8 cellular contexts compared by ENCODE assay signal in genomic region chr16:88456356-88457292, GRCh38.
DNase-seq lines count a peak whose midpoint lies in the region; ATAC-seq lines count a peak whose summit lies in the region.

No MANE protein-coding gene starts in this region.

- H3K9me3 ChIP-seq in BLaER1 treated with 17β-estradiol and CSF1 and Interleukin-3, amounts not matched to agents 10 nM and 100 nM (replicated peaks in 1 of 11): no peaks in the 10 kb centered on the region
- no peaks in the 10 kb centered on the region for H3K9me3 ChIP-seq in mucosa of rectum (ENCODE audit: control insufficient read depth in 2 of 2, low read length in 2 of 2)

- peak overlapping the region; percentile 90 to 100 (median 99) for H3K4me2 ChIP-seq in BLaER1 treated with 17β-estradiol and CSF1 and Interleukin-3, amounts not matched to agents 10 nM and 100 nM

- peaks cover 5 to 73% (median 55%) of the 10 kb centered on the region in 11 experiments; a peak in 20 of 22 replicates for H4K20me1 ChIP-seq in BLaER1 treated with 17β-estradiol and CSF1 and Interleukin-3, amounts not matched to agents 10 nM and 100 nM

- H3K9ac ChIP-seq in BLaER1 treated with 17β-estradiol and CSF1 and Interleukin-3, amounts not matched to agents 10 nM and 100 nM: peak overlapping the region; percentile 74 to 91 (median 83); a peak in 21 of 22 replicates
- H3K9ac ChIP-seq in mucosa of rectum (ENCODE audit: low read depth in 1 of 2, low read length in 2 of 2): peak overlapping the region in 1 of 2 donors; percentile 41

- H3K4me1 Mint-ChIP-seq in activated naive CD4-positive, alpha-beta T cell treated with anti-CD3 and anti-CD28 coated beads, Interleukin-2, amount 10 ng/mL, durations not matched to agents 7 days and 5 days: peaks cover 42% of the 10 kb centered on the region

- peak; percentile 80 for DNase-seq in NCI-H69 (lab: John Stamatoyannopoulos, UW)
- DNase-seq in activated naive CD4-positive, alpha-beta T cell treated with anti-CD3 and anti-CD28 coated beads, Interleukin-2, amount 10 ng/mL, durations not matched to agents 7 days and 5 days: no peak
- peak; percentile 78 for DNase-seq in stimulated activated naive CD4-positive, alpha-beta T cell treated with Interleukin-2 at 50 U/mL for 16 hours (lab: John Stamatoyannopoulos, UW)

- peaks cover 0 to 5% (median 0%) of the 10 kb centered on the region in 11 experiments; a peak in 1 of 22 replicates for H3K36me3 ChIP-seq in BLaER1 treated with 17β-estradiol and CSF1 and Interleukin-3, amounts not matched to agents 10 nM and 100 nM
- H3K36me3 ChIP-seq in mucosa of rectum (ENCODE audit: control insufficient read depth in 2 of 2, insufficient read depth in 2 of 2, low read length in 2 of 2): no peaks in the 10 kb centered on the region

- H3K4me1 ChIP-seq in BLaER1 treated with 17β-estradiol and CSF1 and Interleukin-3, amounts not matched to agents 10 nM and 100 nM: peaks cover 57 to 82% (median 76%) of the 10 kb centered on the region in 10 experiments
- peaks cover 21 to 30% of the 10 kb centered on the region in 2 donors for H3K4me1 ChIP-seq in mucosa of rectum (ENCODE audit: control insufficient read depth in 2 of 2, insufficient read depth in 2 of 2, low read length in 2 of 2)

- CTCF ChIA-PET in activated naive CD4-positive, alpha-beta T cell treated with anti-CD3 and anti-CD28 coated beads, Interleukin-2, amount 10 ng/mL, durations not matched to agents 7 days and 5 days (lab: Charles Lee): interaction anchor here (0.6 to 1.1 kb wide), 2 partner anchors 10 to 104 kb away, joined by 3 to 4 read pairs; no protein-coding TSS in a partner anchor

- no peaks in the 10 kb centered on the region for H3K9me3 Mint-ChIP-seq in activated naive CD4-positive, alpha-beta T cell treated with anti-CD3 and anti-CD28 coated beads, Interleukin-2, amount 10 ng/mL, durations not matched to agents 7 days and 5 days

- H3K27me3 Mint-ChIP-seq in activated naive CD4-positive, alpha-beta T cell treated with anti-CD3 and anti-CD28 coated beads, Interleukin-2, amount 10 ng/mL, durations not matched to agents 7 days and 5 days: peaks cover 21% of the 10 kb centered on the region

- no peaks in the 10 kb centered on the region for H3K36me3 Mint-ChIP-seq in activated naive CD4-positive, alpha-beta T cell treated with anti-CD3 and anti-CD28 coated beads, Interleukin-2, amount 10 ng/mL, durations not matched to agents 7 days and 5 days

- H3K27ac ChIP-seq in BLaER1 treated with 17β-estradiol and CSF1 and Interleukin-3, amounts not matched to agents 10 nM and 100 nM: peak overlapping the region in 7 of 11 experiments; percentile 66 to 82 (median 79); a peak in 12 of 22 replicates
- H3K27ac ChIP-seq in mucosa of rectum (ENCODE audit: low read depth in 2 of 2, low read length in 2 of 2): peak overlapping the region in 1 of 2 donors; percentile 80

- peaks cover 0 to 8% (median 0%) of the 10 kb centered on the region in 11 experiments; a peak in 6 of 22 replicates for H3K27me3 ChIP-seq in BLaER1 treated with 17β-estradiol and CSF1 and Interleukin-3, amounts not matched to agents 10 nM and 100 nM
- no peaks in the 10 kb centered on the region for H3K27me3 ChIP-seq in mucosa of rectum (ENCODE audit: control insufficient read depth in 2 of 2, insufficient read depth in 2 of 2, low read length in 2 of 2)

- peak overlapping the region; percentile 72 for H3K4me3 Mint-ChIP-seq in activated naive CD4-positive, alpha-beta T cell treated with anti-CD3 and anti-CD28 coated beads, Interleukin-2, amount 10 ng/mL, durations not matched to agents 7 days and 5 days

- H3K27ac Mint-ChIP-seq in activated naive CD4-positive, alpha-beta T cell treated with anti-CD3 and anti-CD28 coated beads, Interleukin-2, amount 10 ng/mL, durations not matched to agents 7 days and 5 days: peak overlapping the region; percentile 49

- peak overlapping the region; percentile 66 to 93 (median 82) for H3K4me3 ChIP-seq in BLaER1 treated with 17β-estradiol and CSF1 and Interleukin-3, amounts not matched to agents 10 nM and 100 nM
- H3K4me3 ChIP-seq in mucosa of rectum (ENCODE audit: low read length in 2 of 2): peak overlapping the region; percentile 61 to 71

- ATAC-seq in HG02870 (IDR thresholded peaks at IDR 0.05; ENCODE audit: unreplicated experiment): no peak
- ATAC-seq in HG02981 (IDR thresholded peaks at IDR 0.05; ENCODE audit: unreplicated experiment): no peak
- ATAC-seq in GM18519 (IDR thresholded peaks at IDR 0.05; ENCODE audit: low FRiP score, unreplicated experiment): no peak
